In genomic region chr15:40754883-40755815, GRCh38 we compare ENCODE assay signal across 8 cellular contexts. TPM values are rescaled to one million over a fixed set of nuclear protein-coding genes. Genes with fewer than 3 reads are reported as not detected.
DNase-seq lines count a peak whose midpoint lies in the region; TF ChIP-seq lines count a peak whose summit lies in the region.

TSS of gene RMDN3 (minus strand) at chr15:40755254. CDS start at chr15:40754783, 471 bp downstream.

- H3K4ac ChIP-seq in mesenchymal stem cell (ENCODE audit: low read depth in 1 of 2, low read length in 2 of 2), result peak within 1 kb of the TSS; percentile 20 to 86

- H2BK5ac ChIP-seq in mesenchymal stem cell (ENCODE audit: low read depth, low read length, poor library complexity, severe bottlenecking), result no peak within 1 kb of the TSS

- H3K4me1 ChIP-seq in effector memory CD4-positive, alpha-beta T cell (ENCODE audit: control insufficient read depth, insufficient read depth, low read length, poor library complexity, severe bottlenecking), result peaks cover 9% of the 10 kb centered on the region
- peaks cover 6% of the 10 kb centered on the region for H3K4me1 ChIP-seq in mesenchymal stem cell (ENCODE audit: control insufficient read depth, insufficient read depth, low read depth, low read length)

- no peaks in the 10 kb centered on the region for H3K9me3 ChIP-seq in effector memory CD4-positive, alpha-beta T cell (ENCODE audit: control insufficient read depth, low read length)
- no peaks in the 10 kb centered on the region for H3K9me3 ChIP-seq in mesenchymal stem cell (ENCODE audit: control insufficient read depth, low read length)

- peak within 1 kb of the TSS; percentile 75 to 81 for H3K18ac ChIP-seq in mesenchymal stem cell (ENCODE audit: low read depth in 1 of 2, low read length in 2 of 2)

- H2AFZ ChIP-seq in mesenchymal stem cell (ENCODE audit: low read depth, low read length), result peak within 1 kb of the TSS; percentile 98

- H2AK5ac ChIP-seq in mesenchymal stem cell (ENCODE audit: low read length, severe bottlenecking), result no peak within 1 kb of the TSS

- peak within 1 kb of the TSS; percentile 50 for H2BK120ac ChIP-seq in mesenchymal stem cell (ENCODE audit: low read depth, low read length)

- H2BK15ac ChIP-seq in mesenchymal stem cell (ENCODE audit: low read depth, poor library complexity, severe bottlenecking), result no peak within 1 kb of the TSS

- peak within 1 kb of the TSS; percentile 84 for H4K8ac ChIP-seq in mesenchymal stem cell (ENCODE audit: low read length)

- peak within 1 kb of the TSS; percentile 76 for H3K27ac ChIP-seq in effector memory CD4-positive, alpha-beta T cell (ENCODE audit: insufficient read depth, low read length, poor library complexity, severe bottlenecking)
- peak within 1 kb of the TSS; percentile 52 for H3K27ac ChIP-seq in mesenchymal stem cell (ENCODE audit: low read length, poor library complexity, severe bottlenecking)

- 2% methylated on average over 58 of the region's 66 CpGs for WGBS in mesenchymal stem cell

- DNase-seq in CMK (ENCODE audit: low read depth) (peak; percentile 80), GM20000 (ENCODE audit: low spot score) (peak; percentile 95), HT1080 (ENCODE audit: low read depth) (peak; percentile 92), NOMO-1 treated with dmso at 0.1 percent for 144 hours (lab: John Stamatoyannopoulos, UW; ENCODE audit: unreplicated experiment) (peak; percentile 93), mesenchymal stem cell (peak; percentile 94)
- peak; percentile 83 to 84 for DNase-seq in activated CD8-positive, alpha-beta memory T cell treated with anti-CD3 and anti-CD28 coated beads for 4 hours (ENCODE audit: low read depth in 2 of 2)
- DNase-seq in effector memory CD4-positive, alpha-beta T cell, result peak; percentile 87 to 90 (median 88)
- DNase-seq in stimulated activated CD8-positive, alpha-beta memory T cell treated with anti-CD3 and anti-CD28 coated beads, Interleukin-12 subunit alpha, Interleukin-12 subunit beta, amount 100 ng/mL, for 4 hours (ENCODE audit: low read depth), result peak; percentile 91

- peak within 1 kb of the TSS; percentile 85 for H4K91ac ChIP-seq in mesenchymal stem cell (ENCODE audit: low read length)

- no peak within 1 kb of the TSS for H3K14ac ChIP-seq in mesenchymal stem cell (ENCODE audit: low read length in 2 of 2)

- H3K36me3 ChIP-seq in effector memory CD4-positive, alpha-beta T cell (ENCODE audit: control insufficient read depth, insufficient read depth, low read length), result peaks cover 18% of the 10 kb centered on the region
- H3K36me3 ChIP-seq in mesenchymal stem cell (ENCODE audit: control insufficient read depth in 1 of 2, insufficient read depth in 2 of 2, low read depth in 1 of 2, low read length in 2 of 2), result peaks cover 14 to 26% of the 10 kb centered on the region in 2 experiments

- peak within 1 kb of the TSS in 1 of 2 experiments; percentile 6 for H2BK12ac ChIP-seq in mesenchymal stem cell (ENCODE audit: low read length in 2 of 2)

- TF ChIP-seq CTCF in GM20000 (IDR thresholded peaks at IDR 0.05; ENCODE audit: extremely low read depth, missing control alignments), result no peak

- H3K4me3 ChIP-seq in effector memory CD4-positive, alpha-beta T cell (ENCODE audit: insufficient read depth, low read depth, low read length, poor library complexity, severe bottlenecking), result peak within 1 kb of the TSS; percentile 92
- peak within 1 kb of the TSS; percentile 88 to 95 for H3K4me3 ChIP-seq in mesenchymal stem cell (ENCODE audit: insufficient read depth in 1 of 2, low read depth in 1 of 2, low read length in 2 of 2)

- H3K27me3 ChIP-seq in effector memory CD4-positive, alpha-beta T cell (replicated peaks; ENCODE audit: control insufficient read depth, insufficient read depth, low read length, poor library complexity, severe bottlenecking), result no peaks in the 10 kb centered on the region
- H3K27me3 ChIP-seq in mesenchymal stem cell (ENCODE audit: control insufficient read depth in 1 of 2, insufficient read depth in 1 of 2, low read length in 2 of 2), result no peaks in the 10 kb centered on the region

- peak within 1 kb of the TSS; percentile 91 for H3K9ac ChIP-seq in mesenchymal stem cell (ENCODE audit: low read length)

- H3K4me2 ChIP-seq in mesenchymal stem cell (ENCODE audit: low read length, poor library complexity, severe bottlenecking), result peak within 1 kb of the TSS; percentile 91

- peak within 1 kb of the TSS in 1 of 2 experiments; percentile 94 for H3K23ac ChIP-seq in mesenchymal stem cell (ENCODE audit: low read length in 2 of 2)

- H3K79me1 ChIP-seq in mesenchymal stem cell (replicated peaks; ENCODE audit: low read length, poor library complexity, severe bottlenecking), result peaks cover 28% of the 10 kb centered on the region

RNA-seq across cellular contexts. Expression of gene RMDN3, which starts in this region (rescaled TPM):
- total RNA-seq in HT1080 (2014; rRNA removed; shearing (Covaris generic)), result 12.9 and 26.9 TPM in 2 replicates
- 28.6 and 29.6 TPM in 2 replicates for polyA plus RNA-seq in HT1080 (2015; cell fraction: cytosol; rRNA removed)
- polyA plus RNA-seq in HT1080 (2015; cell fraction: nucleus; rRNA removed), result 22.5 and 27.0 TPM in 2 replicates
- 15.7 TPM for polyA plus RNA-seq in mesenchymal stem cell (2013, experiment 1 of 2)
- 17.6 TPM for polyA plus RNA-seq in mesenchymal stem cell (2013, experiment 2 of 2)

Comparison
In these comparisons a context has a peak if more than half of its experiments do, and no peak if none do; other contexts are left out.
1. Peak in every context shown above with its lines: DNase-seq, H3K4me3 ChIP-seq and H3K27ac ChIP-seq.